25 cellular contexts compared by ENCODE assay signal in genomic region chr10:62284221-62284620, GRCh38.
"Had no signal": no experiment of that assay in that cellular context is flagged by ENCODE, and none has a peak within 500 bp of the region (broad histone marks: within the 10 kb centered on the region; RNA-seq: fewer than 3 reads in every experiment).

No MANE protein-coding gene starts in this region.

- H3K4me1 Mint-ChIP-seq: activated CD4-positive, alpha-beta T cell treated with anti-CD3 and anti-CD28 coated beads, Interleukin-2, amount 10 ng/mL, durations not matched to agents 24 days and 14 days; central memory CD8-positive, alpha-beta T cell; WTC11 had no signal

- H3K9me3 Mint-ChIP-seq: activated naive CD4-positive, alpha-beta T cell treated with anti-CD3 and anti-CD28 coated beads for 36 hours; activated T-cell treated with anti-CD3 and anti-CD28 coated beads, Interleukin-2, amount 50 U/mL, for 4 hours; brain; central memory CD8-positive, alpha-beta T cell; T-helper 1 cell treated with Interleukin-12 subunit alpha and Interleukin-12 subunit beta and Interleukin-4 antibody, amounts not matched to agents 30 μg/mL and 1 μg/mL, for 36 hours had no signal

- H3K4me3 Mint-ChIP-seq: activated CD4-positive, alpha-beta T cell treated with anti-CD3 and anti-CD28 coated beads, Interleukin-2, amount 10 ng/mL, durations not matched to agents 24 days and 14 days; activated naive CD4-positive, alpha-beta T cell treated with anti-CD3 and anti-CD28 coated beads for 36 hours; activated naive CD8-positive, alpha-beta T cell; activated T-cell treated with anti-CD3 and anti-CD28 coated beads, Interleukin-2, amount 50 U/mL, for 4 hours; brain; central memory CD8-positive, alpha-beta T cell; T-helper 1 cell treated with Interleukin-12 subunit alpha and Interleukin-12 subunit beta and Interleukin-4 antibody, amounts not matched to agents 30 μg/mL and 1 μg/mL, for 36 hours; WTC11 had no signal

- H3K27ac ChIP-seq: KMS-11 had no signal

- H3K27me3 Mint-ChIP-seq: activated naive CD8-positive, alpha-beta T cell had no signal

- DNase-seq: activated CD4-positive, alpha-beta T cell treated with anti-CD3 and anti-CD28 coated beads, Interleukin-2, amount 10 ng/mL, durations not matched to agents 24 days and 14 days; activated CD4-positive, alpha-beta T cell treated with anti-CD3 and anti-CD28 coated beads, Interleukin-2, amount 50 U/mL, for 48 hours; activated CD4-positive, CD25-positive, alpha-beta regulatory T cell treated with anti-CD3 and anti-CD28 coated beads, Interleukin-2, amount 50 U/mL, for 72 hours; activated CD8-positive, alpha-beta memory T cell treated with anti-CD3 and anti-CD28 coated beads for 24 hours; activated gamma-delta T cell; activated naive CD4-positive, alpha-beta T cell treated with anti-CD3 and anti-CD28 coated beads for 36 hours; activated T-cell treated with anti-CD3 and anti-CD28 coated beads, Interleukin-2, amount 50 U/mL, for 4 hours; amygdala; MM.1S; NCI-H1105; NCI-H1436; NCI-H1694 treated with DMSO at 0.1 percent for 48 hours; NCI-H2029 treated with DMSO at 0.1 percent for 48 hours; NCI-H510A treated with DMSO at 0.1 percent for 48 hours; NCI-H69; NK-92 treated with Interleukin-12 subunit alpha and Interleukin-12 subunit beta, amount 100 ng/mL, for 24 hours; SHP77 had no signal

- H3K4me2 ChIP-seq: KMS-11 had no signal

- H3K36me3 Mint-ChIP-seq: activated naive CD8-positive, alpha-beta T cell; brain; WTC11 had no signal

- FAIRE-seq: astrocyte, RCC 7860 had no signal

- H3K9ac ChIP-seq: KMS-11 had no signal

- H3K27ac Mint-ChIP-seq: activated CD4-positive, alpha-beta T cell treated with anti-CD3 and anti-CD28 coated beads, Interleukin-2, amount 10 ng/mL, durations not matched to agents 24 days and 14 days; activated naive CD4-positive, alpha-beta T cell treated with anti-CD3 and anti-CD28 coated beads for 36 hours; activated naive CD8-positive, alpha-beta T cell; brain; T-helper 1 cell treated with Interleukin-12 subunit alpha and Interleukin-12 subunit beta and Interleukin-4 antibody, amounts not matched to agents 30 μg/mL and 1 μg/mL, for 36 hours; WTC11 had no signal
